14 cellular contexts compared by ENCODE assay signal in the genomic region with DNA sequence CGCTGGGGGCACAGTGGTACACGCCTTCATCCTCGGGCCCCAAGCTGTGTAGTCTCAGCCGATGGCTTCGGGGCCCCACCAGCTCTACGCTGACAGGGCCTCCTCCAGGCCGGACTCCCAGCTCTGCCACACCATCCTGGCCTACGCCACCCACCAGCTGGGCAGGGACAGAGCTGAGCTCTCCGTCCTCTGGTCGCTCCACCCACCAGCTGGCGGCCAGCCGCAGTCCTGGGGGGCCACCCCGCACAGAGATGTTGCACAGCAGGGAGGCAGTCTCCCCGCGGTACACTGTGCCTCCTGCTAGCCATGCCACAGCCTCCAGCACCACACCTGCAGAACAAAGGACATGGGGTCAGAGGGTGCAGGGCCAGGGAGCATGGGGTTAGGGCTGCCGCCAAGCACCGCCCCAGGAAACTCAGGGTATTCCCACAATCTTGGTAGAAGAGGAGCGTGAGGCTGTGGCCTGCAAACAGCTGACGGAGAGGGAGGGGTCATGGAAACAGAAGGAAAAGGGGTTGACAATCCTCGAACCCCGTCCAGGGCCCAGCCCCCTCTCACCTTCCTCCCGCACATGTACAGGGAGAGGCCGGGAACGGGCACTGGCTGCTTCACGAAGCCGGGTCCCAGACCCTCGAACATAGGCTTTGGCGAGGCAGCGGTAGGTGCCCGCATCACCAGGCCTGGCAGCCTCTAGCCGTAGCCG.
"Had no signal": no experiment of that assay in that cellular context is flagged by ENCODE, and none has a peak within 500 bp of the region (broad histone marks: within the 10 kb centered on the region; RNA-seq: fewer than 3 reads in every experiment).

No MANE protein-coding gene starts in this region.

- DNase-seq: activated CD4-positive, alpha-beta memory T cell treated with anti-CD3 and anti-CD28 coated beads for 36 hours; activated CD4-positive, alpha-beta T cell treated with anti-CD3 and anti-CD28 coated beads for 36 hours; activated naive CD4-positive, alpha-beta T cell treated with anti-CD3 and anti-CD28 coated beads, Interleukin-2, amount 10 ng/mL, durations not matched to agents 7 days and 5 days; activated T-cell treated with anti-CD3 and anti-CD28 coated beads, Interleukin-2, amount 50 U/mL, for 24 hours; central memory CD4-positive, alpha-beta T cell; effector CD8-positive, alpha-beta T cell; esophagus squamous epithelium; left ventricle myocardium superior; mesendoderm; stimulated activated CD4-positive, alpha-beta T cell treated with anti-CD3 and anti-CD28 coated beads, Interleukin-12 subunit alpha, Interleukin-12 subunit beta, amount 100 ng/mL, for 4 hours; stimulated activated CD4-positive, alpha-beta T cell treated with anti-CD3 and anti-CD28 coated beads, Interleukin-2, amount 100 ng/mL, for 24 hours; T-helper 17 cell had no signal

- ATAC-seq: activated CD4-positive, alpha-beta T cell treated with anti-CD3 and anti-CD28 coated beads for 36 hours; left ventricle myocardium superior; stimulated activated memory B cell treated with anti-CD40 and anti-IgM and Interleukin-4, amounts not matched to agents 10 μg/mL and 1 μg/mL and 100 μg/mL, for 72 hours; T-helper 17 cell had no signal

- FAIRE-seq: endothelial cell of umbilical vein had no signal
